Comparison of ENCODE assay signal across 24 cellular contexts in genomic region chr11:81687057-81687456, GRCh38.
A peak's percentile ranks its signal among the peaks of the same experiment; 100 is the strongest.
DNase-seq lines count a peak whose midpoint lies in the region; ATAC-seq, FAIRE-seq and TF ChIP-seq lines count a peak whose summit lies in the region.
"Had no signal": no experiment of that assay in that cellular context is flagged by ENCODE, and none has a peak within 500 bp of the region (broad histone marks: within the 10 kb centered on the region; RNA-seq: fewer than 3 reads in every experiment).

No MANE protein-coding gene starts in this region.

- H3K23ac ChIP-seq in IMR-90 (ENCODE audit: low read depth, low read length) (no peak overlapping the region), H1 (ENCODE audit: insufficient read length) (no peak overlapping the region)

- ATAC-seq in A549, result no peak
- no peak for ATAC-seq in IMR-90 (ENCODE audit: low read depth)

- no peak for FAIRE-seq in A549 (lab: Jason Lieb, UNC)
- peak; percentile 16 for FAIRE-seq in GM12891 (lab: Jason Lieb, UNC)
- FAIRE-seq in H1 (lab: Jason Lieb, UNC), result no peak
- FAIRE-seq in frontal cortex (lab: Jason Lieb, UNC), result no peak
- FAIRE-seq: A204.1, G401.6, GM12892, GM18507 had no signal

- H3K9ac ChIP-seq in IMR-90 (ENCODE audit: low read depth, low read length) (no peak overlapping the region), H1 (replicated peaks in 1 of 4; ENCODE audit: extremely low read depth in 1 of 4, low read depth in 3 of 4, low read length in 3 of 4) (no peak overlapping the region)
- H3K9ac ChIP-seq: BLaER1 had no signal

- H3K56ac ChIP-seq in IMR-90 (ENCODE audit: extremely low read depth, insufficient read depth, low read length), result no peak overlapping the region
- H3K56ac ChIP-seq in H1 (replicated peaks; ENCODE audit: insufficient read length, low read depth, low read length), result no peak overlapping the region

- H3K4ac ChIP-seq in IMR-90 (ENCODE audit: low read depth, low read length) (no peak overlapping the region), H1 (replicated peaks; ENCODE audit: insufficient read length, low read depth, low read length) (no peak overlapping the region)

- no peak overlapping the region for H2BK12ac ChIP-seq in H1 (ENCODE audit: low read depth, low read length)

- TF ChIP-seq RAD21 in A549 (conservative IDR thresholded peaks at IDR 0.05 in 1 of 2, IDR thresholded peaks at IDR 0.05 in 1 of 2) (no peak), IMR-90 (IDR thresholded peaks at IDR 0.05; ENCODE audit: low read length) (no peak), H1 (IDR thresholded peaks at IDR 0.05 in 1 of 2, conservative IDR thresholded peaks at IDR 0.05 in 1 of 2; ENCODE audit: low read depth in 2 of 2, low read length in 2 of 2) (no peak)

- no peak overlapping the region for H3K27ac ChIP-seq in A549
- no peak overlapping the region for H3K27ac ChIP-seq in IMR-90 (ENCODE audit: insufficient read depth, low read length)
- H3K27ac ChIP-seq in H1 (ENCODE audit: low read depth, low read length), result no peak overlapping the region; the same call in 1 of the 2 replicates
- H3K27ac ChIP-seq: BLaER1 had no signal

- H3K4me2 ChIP-seq in A549 (no peak overlapping the region), IMR-90 (ENCODE audit: low read depth, low read length) (no peak overlapping the region), H1 (ENCODE audit: insufficient read depth in 1 of 2, low read depth in 2 of 2, low read length in 2 of 2) (no peak overlapping the region)
- H3K4me2 ChIP-seq: BLaER1 had no signal

- H3K9me1 ChIP-seq in IMR-90 (ENCODE audit: insufficient read depth, low read length), result no peaks in the 10 kb centered on the region

- WGBS in A549 (ENCODE audit: missing lambda C conversion rate), result 53% methylated on average over 2 of the region's 2 CpGs
- no CpG with 5 or more reads among the region's 2 CpGs for WGBS in IMR-90 (ENCODE audit: extremely low coverage in 2 of 2, insufficient read length in 1 of 2), 2 experiments
- 90% methylated on average over 2 of the region's 2 CpGs; no CpG with 5 or more reads in 1 of the 2 experiments for WGBS in H1 (ENCODE audit: extremely low coverage in 1 of 2, insufficient coverage in 1 of 2, insufficient read length in 1 of 2, insufficient replicate concordance in 2 of 2, low coverage in 1 of 2, low lambda C conversion rate in 2 of 2, missing lambda C conversion rate in 1 of 2), 2 experiments

- H2BK15ac ChIP-seq in IMR-90 (ENCODE audit: low read depth, low read length) (no peak overlapping the region), H1 (ENCODE audit: low read length) (no peak overlapping the region)

- H2BK120ac ChIP-seq in IMR-90 (ENCODE audit: low read depth, low read length) (no peak overlapping the region), H1 (replicated peaks; ENCODE audit: low read depth, low read length) (no peak overlapping the region)

- H2AK5ac ChIP-seq in IMR-90 (ENCODE audit: low read depth, low read length) (no peak overlapping the region), H1 (ENCODE audit: low read depth, low read length) (no peak overlapping the region)

- no peak overlapping the region for H2AK9ac ChIP-seq in IMR-90 (replicated peaks; ENCODE audit: low read depth, low read length, poor library complexity)

- H3K79me2 ChIP-seq in H1 (ENCODE audit: control insufficient read depth in 1 of 2, insufficient read depth in 2 of 2, low read length in 2 of 2), result no peaks in the 10 kb centered on the region

- TF ChIP-seq POLR2A in A549 (IDR thresholded peaks at IDR 0.05; ENCODE audit: low read length), result no peak
- no peak for TF ChIP-seq POLR2A in GM12891 (IDR thresholded peaks at IDR 0.05; ENCODE audit: low read depth, low read length)
- TF ChIP-seq POLR2A in IMR-90 (IDR thresholded peaks at IDR 0.05; ENCODE audit: low read depth, low read length), result no peak
- TF ChIP-seq POLR2A in H1 (IDR thresholded peaks at IDR 0.05; ENCODE audit: control extremely low read depth in 1 of 2, low read depth in 2 of 2, low read length in 2 of 2), result no peak

- H2AFZ ChIP-seq in IMR-90 (replicated peaks; ENCODE audit: low read length, poor library complexity) (no peak overlapping the region), H1 (ENCODE audit: low read length) (no peak overlapping the region)

- H3K9me3 ChIP-seq in A549 (peaks cover 2% of the 10 kb centered on the region; the same call in 1 of the 3 replicates), IMR-90 (ENCODE audit: control insufficient read depth, insufficient read depth, low read length) (peaks cover 3% of the 10 kb centered on the region), H1 (ENCODE audit: insufficient read depth in 2 of 2, low read depth in 1 of 2, low read length in 1 of 2) (no peaks in the 10 kb centered on the region)
- H3K9me3 ChIP-seq: BE2C, BLaER1 had no signal

- H4K20me1 ChIP-seq in IMR-90 (ENCODE audit: insufficient read depth, low read length), result no peaks in the 10 kb centered on the region
- no peaks in the 10 kb centered on the region for H4K20me1 ChIP-seq in H1 (replicated peaks in 1 of 2; ENCODE audit: control insufficient read depth in 1 of 2, insufficient read depth in 2 of 2, low read length in 2 of 2)
- H4K20me1 ChIP-seq: BLaER1 had no signal

- dilution Hi-C loops in IMR-90 (cut with HindIII; ENCODE audit: low sequenced_read_pairs, unreplicated experiment), result no loop called here

- peak in 1 of 2 experiments; percentile 0 for DNase-seq in A549 (ENCODE audit: low read depth in 1 of 2, low spot score in 1 of 2)
- DNase-seq in GM12891 (ENCODE audit: insufficient read length, low spot score), result no peak
- no peak for DNase-seq in IMR-90
- no peak for DNase-seq in H1 (ENCODE audit: low read depth in 1 of 2, low spot score in 2 of 2)
- DNase-seq in frontal cortex (ENCODE audit: low spot score in 2 of 2), result no peak
- no peak for DNase-seq in NCI-H1105 treated with DMSO at 0.1 percent for 48 hours (lab: John Stamatoyannopoulos, UW)
- no peak for DNase-seq in DMS53 (lab: John Stamatoyannopoulos, UW)
- DNase-seq in superior temporal gyrus (ENCODE audit: extremely low spot score), result no peak
- DNase-seq: 8988T; BE2C; C1 segment of cervical spinal cord; CD4-positive, alpha-beta memory T cell; CD4-positive, CD25-positive, alpha-beta regulatory T cell; CD8-positive, alpha-beta memory T cell; COR-L47; DMS 273 treated with DMSO at 0.1 percent for 48 hours; DMS153; DMS79 treated with DMSO at 0.1 percent for 48 hours; GF-D8 had no signal

- H3K27me3 ChIP-seq in IMR-90 (ENCODE audit: control insufficient read depth, insufficient read depth, low read length), result no peaks in the 10 kb centered on the region
- H3K27me3 ChIP-seq in H1 (replicated peaks in 1 of 4; ENCODE audit: control insufficient read depth in 3 of 4, extremely low read depth in 1 of 4, insufficient read depth in 3 of 4, low read length in 3 of 4), result no peaks in the 10 kb centered on the region
- H3K27me3 ChIP-seq: BE2C, BLaER1 had no signal

- H3K4me1 ChIP-seq in A549, result no peaks in the 10 kb centered on the region
- H3K4me1 ChIP-seq in IMR-90 (ENCODE audit: control insufficient read depth, insufficient read depth, low read length), result no peaks in the 10 kb centered on the region
- no peaks in the 10 kb centered on the region for H3K4me1 ChIP-seq in H1 (replicated peaks in 1 of 4; ENCODE audit: control insufficient read depth in 3 of 4, insufficient read depth in 4 of 4, low read length in 3 of 4)
- H3K4me1 ChIP-seq: BE2C, BLaER1 had no signal

- H2BK5ac ChIP-seq in IMR-90 (ENCODE audit: low read depth, low read length, poor library complexity, severe bottlenecking), result no peak overlapping the region
- no peak overlapping the region for H2BK5ac ChIP-seq in H1 (ENCODE audit: low read depth, low read length)

- H4K91ac ChIP-seq in IMR-90 (ENCODE audit: insufficient read depth, low read depth, low read length) (no peak overlapping the region), H1 (replicated peaks; ENCODE audit: insufficient read length, low read length) (no peak overlapping the region)

- intact Hi-C loops in IMR-90 (cut with micrococcal nuclease), result no loop called here

- H3K79me1 ChIP-seq in IMR-90 (ENCODE audit: low read depth in 1 of 2, low read length in 2 of 2) (no peaks in the 10 kb centered on the region), H1 (ENCODE audit: low read depth, low read length) (no peaks in the 10 kb centered on the region)

- H3K4me3 ChIP-seq in A549 (no peak overlapping the region), IMR-90 (ENCODE audit: insufficient read depth, low read depth, low read length) (no peak overlapping the region), H1 (ENCODE audit: extremely low read depth in 1 of 4, insufficient read depth in 2 of 4, low read depth in 3 of 4, low read length in 4 of 4) (no peak overlapping the region)
- H3K4me3 ChIP-seq: BLaER1 had no signal

- H3K36me3 ChIP-seq in IMR-90 (ENCODE audit: control insufficient read depth, insufficient read depth, low read length) (no peaks in the 10 kb centered on the region), H1 (ENCODE audit: control insufficient read depth in 2 of 4, insufficient read depth in 4 of 4, low read length in 3 of 4) (no peaks in the 10 kb centered on the region)
- H3K36me3 ChIP-seq: BE2C, BLaER1 had no signal

- CTCF ChIA-PET in A549 (lab: Yijun Ruan, JAX), result no interaction called here
- CTCF ChIA-PET in IMR-90 (lab: Yijun Ruan, JAX), result no interaction called here
- CTCF ChIA-PET in H1 (lab: Charles Lee; ENCODE audit: partially characterized antibody), result interaction anchor here (1.3 kb wide), 1 partner anchor 43 kb away, joined by 4 read pairs; no protein-coding TSS in a partner anchor

- H2BK20ac ChIP-seq in IMR-90 (ENCODE audit: low read depth, low read length) (no peak overlapping the region), H1 (ENCODE audit: low read length) (no peak overlapping the region)

- no peak overlapping the region for H3K14ac ChIP-seq in IMR-90 (replicated peaks; ENCODE audit: low read depth, low read length)
- H3K14ac ChIP-seq in H1 (ENCODE audit: insufficient read length), result no peak overlapping the region

- POLR2A ChIA-PET in A549 (lab: Yijun Ruan, JAX), result no interaction called here
- POLR2A ChIA-PET in IMR-90 (lab: Charles Lee; ENCODE audit: unreplicated experiment), result no interaction called here
- POLR2A ChIA-PET in H1 (lab: Charles Lee; ENCODE audit: partially characterized antibody), result no interaction called here

- TF ChIP-seq CTCF in A549 (IDR thresholded peaks at IDR 0.05) (no peak), IMR-90 (conservative IDR thresholded peaks at IDR 0.05; ENCODE audit: low read depth, low read length) (no peak), H1 (IDR thresholded peaks at IDR 0.05; ENCODE audit: control extremely low read depth in 1 of 3, insufficient read depth in 1 of 3, low read depth in 1 of 3, low read length in 3 of 3) (no peak)

- H3K23me2 ChIP-seq in H1 (ENCODE audit: low read depth, low read length), result no peaks in the 10 kb centered on the region

- no peak for TF ChIP-seq EP300 in A549 (IDR thresholded peaks at IDR 0.05)
- TF ChIP-seq EP300 in H1 (IDR thresholded peaks at IDR 0.05; ENCODE audit: borderline replicate concordance in 1 of 2, low read depth in 2 of 2, low read length in 2 of 2), result no peak

- H4K8ac ChIP-seq in IMR-90 (ENCODE audit: low read depth in 2 of 2, low read length in 2 of 2), result no peak overlapping the region
- H4K8ac ChIP-seq in H1 (ENCODE audit: extremely low read depth, insufficient read depth, low read length), result no peak overlapping the region

- H4K5ac ChIP-seq in IMR-90 (ENCODE audit: low read depth, low read length) (no peak overlapping the region), H1 (ENCODE audit: insufficient read length, low read depth, low read length) (no peak overlapping the region)

- BruUV-seq in IMR-90 (replicated peaks; lab: Mats Ljungman, UMichigan), result no TSS peak

- H3K18ac ChIP-seq in IMR-90 (ENCODE audit: low read depth, low read length), result no peak overlapping the region
- H3K18ac ChIP-seq in H1 (ENCODE audit: extremely low read depth, low read length), result no peak overlapping the region

- in situ Hi-C loops in IMR-90 (cut with MboI; ENCODE audit: low sequenced_read_pairs), result no loop called here

Comparison
In these comparisons a context has a peak if more than half of its experiments do, and no peak if none do; other contexts are left out.
1. Of the 18 proteins assayed by ChIP-seq in both H1 and A549: peak only in H1: none; only in A549: none; in both: MAFK; in neither: 17.